Comparison of ENCODE assay signal across 21 cellular contexts in genomic region chr10:118868618-118869017, GRCh38.
A peak's percentile ranks its signal among the peaks of the same experiment; 100 is the strongest.
DNase-seq lines count a peak whose midpoint lies in the region; ATAC-seq and TF ChIP-seq lines count a peak whose summit lies in the region.
"Had no signal": no experiment of that assay in that cellular context is flagged by ENCODE, and none has a peak within 500 bp of the region (broad histone marks: within the 10 kb centered on the region; RNA-seq: fewer than 3 reads in every experiment).

No MANE protein-coding gene starts in this region.

- H3K36me3 ChIP-seq in kidney epithelial cell (ENCODE audit: control insufficient read depth, insufficient read depth, low read length) (no peaks in the 10 kb centered on the region), transverse colon (no peaks in the 10 kb centered on the region)
- H3K36me3 ChIP-seq: SJCRH30 had no signal

- H3K9me3 ChIP-seq in transverse colon = no peaks in the 10 kb centered on the region
- H3K9me3 ChIP-seq: SJCRH30 had no signal

- H3K4me1 ChIP-seq in transverse colon = peaks cover 0 to 11% (median 2%) of the 10 kb centered on the region in 4 donors
- H3K4me1 ChIP-seq: SJCRH30 had no signal

- DNase-seq in stimulated activated naive CD8-positive, alpha-beta T cell treated with anti-CD3 and anti-CD28 coated beads, Interleukin-15, amount 100 ng/mL, for 72 hours = peak in 1 of 2 donors; percentile 34
- no peak for DNase-seq in stimulated activated naive CD8-positive, alpha-beta T cell treated with anti-CD3 and anti-CD28 coated beads, Interleukin-15, Interleukin-2, amounts not matched to agents 100 U/mL and 50 U/mL, for 24 hours
- DNase-seq in kidney epithelial cell (ENCODE audit: low read depth) (peak; percentile 25), endothelial cell (ENCODE audit: low spot score) (no peak), transverse colon (no peak)
- DNase-seq: AML-193, DND-41, H9, MV-4-11, NCI-H1417, NCI-H187, NCI-H2107, NCI-H2227 treated with DMSO at 0.1 percent for 48 hours, NCI-H510A treated with DMSO at 0.1 percent for 48 hours, NCI-H774, PC-3, SJCRH30 had no signal

- H3K36me3 Mint-ChIP-seq in activated T-helper 17 cell treated with anti-CD3 and anti-CD28 coated beads, Interleukin-2, amount 50 U/mL, for 72 hours (ENCODE audit: low read depth) = no peaks in the 10 kb centered on the region
- no peaks in the 10 kb centered on the region for H3K36me3 Mint-ChIP-seq in endothelial cell (ENCODE audit: low read depth, unreplicated experiment)

- peak; percentile 93 for ATAC-seq in stimulated activated naive CD8-positive, alpha-beta T cell treated with anti-CD3 and anti-CD28 coated beads, Interleukin-15, amount 100 ng/mL, for 72 hours
- ATAC-seq in stimulated activated naive CD8-positive, alpha-beta T cell treated with anti-CD3 and anti-CD28 coated beads, Interleukin-15, Interleukin-2, amounts not matched to agents 100 U/mL and 50 U/mL, for 24 hours = no peak
- ATAC-seq in activated T-helper 17 cell treated with anti-CD3 and anti-CD28 coated beads, Interleukin-2, amount 50 U/mL, for 72 hours (replicated peaks) = peak; percentile 85
- ATAC-seq in HG03378 (IDR thresholded peaks at IDR 0.05; ENCODE audit: unreplicated experiment) = no peak
- ATAC-seq: K562, PC-3 had no signal

- peaks cover 32% of the 10 kb centered on the region for H3K27me3 Mint-ChIP-seq in stimulated activated naive CD8-positive, alpha-beta T cell treated with anti-CD3 and anti-CD28 coated beads, Interleukin-15, amount 100 ng/mL, for 72 hours
- H3K27me3 Mint-ChIP-seq in activated T-helper 17 cell treated with anti-CD3 and anti-CD28 coated beads, Interleukin-2, amount 50 U/mL, for 72 hours = peaks cover 26% of the 10 kb centered on the region
- peaks cover 3% of the 10 kb centered on the region for H3K27me3 Mint-ChIP-seq in endothelial cell (ENCODE audit: unreplicated experiment)

- H3K4me3 ChIP-seq in kidney epithelial cell (ENCODE audit: low read depth, low read length) (no peak overlapping the region), transverse colon (no peak overlapping the region)
- H3K4me3 ChIP-seq: K562, SJCRH30 had no signal

- TF ChIP-seq CTCF in kidney epithelial cell (IDR thresholded peaks at IDR 0.05; ENCODE audit: insufficient read depth, low read length, poor library complexity, severe bottlenecking) = no peak
- no peak for TF ChIP-seq CTCF in endothelial cell (IDR thresholded peaks at IDR 0.05; ENCODE audit: unreplicated experiment)
- TF ChIP-seq CTCF in transverse colon (IDR thresholded peaks at IDR 0.05) = no peak

- no peak for TF ChIP-seq POLR2A in transverse colon (IDR thresholded peaks at IDR 0.05)

- in situ Hi-C loops in transverse colon (cut with MboI; ENCODE audit: low pct_ligation_motif_present in 1 of 4, low pct_unique_long_range_greater_than_20kb in 1 of 4, low sequenced_read_pairs in 3 of 4) = no loop called here

- H3K27me3 ChIP-seq in kidney epithelial cell (ENCODE audit: control insufficient read depth, insufficient read depth, low read length) = no peaks in the 10 kb centered on the region
- H3K27me3 ChIP-seq in transverse colon = no peaks in the 10 kb centered on the region
- H3K27me3 ChIP-seq: SJCRH30 had no signal

- no peak overlapping the region for H3K27ac Mint-ChIP-seq in stimulated activated naive CD8-positive, alpha-beta T cell treated with anti-CD3 and anti-CD28 coated beads, Interleukin-15, amount 100 ng/mL, for 72 hours
- H3K27ac Mint-ChIP-seq in activated T-helper 17 cell treated with anti-CD3 and anti-CD28 coated beads, Interleukin-2, amount 50 U/mL, for 72 hours = no peak overlapping the region
- no peak overlapping the region for H3K27ac Mint-ChIP-seq in endothelial cell (ENCODE audit: unreplicated experiment)
- H3K27ac Mint-ChIP-seq: H9 had no signal

- intact Hi-C loops in transverse colon (cut with DNase I; ENCODE audit: low total_unique reads) = no loop called here

- H3K4me1 Mint-ChIP-seq in stimulated activated naive CD8-positive, alpha-beta T cell treated with anti-CD3 and anti-CD28 coated beads, Interleukin-15, amount 100 ng/mL, for 72 hours = no peaks in the 10 kb centered on the region
- no peaks in the 10 kb centered on the region for H3K4me1 Mint-ChIP-seq in activated T-helper 17 cell treated with anti-CD3 and anti-CD28 coated beads, Interleukin-2, amount 50 U/mL, for 72 hours
- peaks cover 9% of the 10 kb centered on the region for H3K4me1 Mint-ChIP-seq in endothelial cell (ENCODE audit: unreplicated experiment)

- 74% methylated on average over 5 of the region's 5 CpGs; no CpG with 5 or more reads in 1 of the 2 donors for WGBS in transverse colon (ENCODE audit: low coverage in 1 of 2), 2 donors

- TF ChIP-seq EP300 in transverse colon (IDR thresholded peaks at IDR 0.05; ENCODE audit: low read depth) = no peak

- H3K4me3 Mint-ChIP-seq in stimulated activated naive CD8-positive, alpha-beta T cell treated with anti-CD3 and anti-CD28 coated beads, Interleukin-15, amount 100 ng/mL, for 72 hours = no peak overlapping the region
- H3K4me3 Mint-ChIP-seq in activated T-helper 17 cell treated with anti-CD3 and anti-CD28 coated beads, Interleukin-2, amount 50 U/mL, for 72 hours = no peak overlapping the region
- H3K4me3 Mint-ChIP-seq in endothelial cell (ENCODE audit: unreplicated experiment) = no peak overlapping the region
- H3K4me3 Mint-ChIP-seq: H9 had no signal

- H3K9me3 Mint-ChIP-seq in stimulated activated naive CD8-positive, alpha-beta T cell treated with anti-CD3 and anti-CD28 coated beads, Interleukin-15, amount 100 ng/mL, for 72 hours = no peaks in the 10 kb centered on the region
- no peaks in the 10 kb centered on the region for H3K9me3 Mint-ChIP-seq in activated T-helper 17 cell treated with anti-CD3 and anti-CD28 coated beads, Interleukin-2, amount 50 U/mL, for 72 hours
- no peaks in the 10 kb centered on the region for H3K9me3 Mint-ChIP-seq in endothelial cell (ENCODE audit: unreplicated experiment)
- H3K9me3 Mint-ChIP-seq: H9 had no signal

- H3K27ac ChIP-seq in transverse colon = no peak overlapping the region
- H3K27ac ChIP-seq: C4-2B, SJCRH30 had no signal

Comparison
In these comparisons a context has a peak if more than half of its experiments do, and no peak if none do; other contexts are left out.
1. ATAC-seq: peak in stimulated activated naive CD8-positive, alpha-beta T cell treated with anti-CD3 and anti-CD28 coated beads, Interleukin-15, amount 100 ng/mL, for 72 hours (single experiment) and activated T-helper 17 cell treated with anti-CD3 and anti-CD28 coated beads, Interleukin-2, amount 50 U/mL, for 72 hours (single experiment); none in stimulated activated naive CD8-positive, alpha-beta T cell treated with anti-CD3 and anti-CD28 coated beads, Interleukin-15, Interleukin-2, amounts not matched to agents 100 U/mL and 50 U/mL, for 24 hours (single experiment) and HG03378 (single experiment).